1 cellular context compared by ENCODE assay signal in the genomic region with DNA sequence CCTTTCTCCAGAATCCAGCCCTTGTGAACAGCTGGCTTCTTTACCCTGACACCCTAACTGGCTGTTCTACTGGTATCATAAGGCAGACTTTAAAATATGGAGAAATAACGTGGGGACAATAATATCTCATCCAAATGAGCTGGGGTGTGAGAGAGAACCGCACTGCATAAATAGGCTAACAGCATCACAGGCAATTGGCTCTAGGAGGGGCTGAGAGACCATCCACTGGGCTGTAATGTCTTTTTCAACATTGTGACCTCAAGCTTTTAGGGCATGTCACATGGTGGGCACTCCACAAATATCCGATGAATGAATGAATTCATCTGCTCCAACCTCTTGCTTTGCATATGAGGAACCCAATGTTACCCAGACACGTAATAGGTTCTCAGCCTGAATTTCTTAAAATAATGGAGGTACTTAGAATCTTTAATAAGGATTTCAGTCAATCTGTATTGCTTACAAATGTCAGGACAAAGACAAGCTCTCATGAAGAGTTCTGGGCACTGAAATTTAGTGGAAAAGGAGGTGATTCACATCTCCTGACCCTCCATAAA.
A peak's percentile ranks its signal among the peaks of the same experiment; 100 is the strongest.
TF ChIP-seq lines count a peak whose summit lies in the region.

No MANE protein-coding gene starts in this region.

TF ChIP-seq in K562, 482 proteins besides CTCF, POLR2A, EP300 and RAD21 (continued from another document):
- TF ChIP-seq, protein P1, sequence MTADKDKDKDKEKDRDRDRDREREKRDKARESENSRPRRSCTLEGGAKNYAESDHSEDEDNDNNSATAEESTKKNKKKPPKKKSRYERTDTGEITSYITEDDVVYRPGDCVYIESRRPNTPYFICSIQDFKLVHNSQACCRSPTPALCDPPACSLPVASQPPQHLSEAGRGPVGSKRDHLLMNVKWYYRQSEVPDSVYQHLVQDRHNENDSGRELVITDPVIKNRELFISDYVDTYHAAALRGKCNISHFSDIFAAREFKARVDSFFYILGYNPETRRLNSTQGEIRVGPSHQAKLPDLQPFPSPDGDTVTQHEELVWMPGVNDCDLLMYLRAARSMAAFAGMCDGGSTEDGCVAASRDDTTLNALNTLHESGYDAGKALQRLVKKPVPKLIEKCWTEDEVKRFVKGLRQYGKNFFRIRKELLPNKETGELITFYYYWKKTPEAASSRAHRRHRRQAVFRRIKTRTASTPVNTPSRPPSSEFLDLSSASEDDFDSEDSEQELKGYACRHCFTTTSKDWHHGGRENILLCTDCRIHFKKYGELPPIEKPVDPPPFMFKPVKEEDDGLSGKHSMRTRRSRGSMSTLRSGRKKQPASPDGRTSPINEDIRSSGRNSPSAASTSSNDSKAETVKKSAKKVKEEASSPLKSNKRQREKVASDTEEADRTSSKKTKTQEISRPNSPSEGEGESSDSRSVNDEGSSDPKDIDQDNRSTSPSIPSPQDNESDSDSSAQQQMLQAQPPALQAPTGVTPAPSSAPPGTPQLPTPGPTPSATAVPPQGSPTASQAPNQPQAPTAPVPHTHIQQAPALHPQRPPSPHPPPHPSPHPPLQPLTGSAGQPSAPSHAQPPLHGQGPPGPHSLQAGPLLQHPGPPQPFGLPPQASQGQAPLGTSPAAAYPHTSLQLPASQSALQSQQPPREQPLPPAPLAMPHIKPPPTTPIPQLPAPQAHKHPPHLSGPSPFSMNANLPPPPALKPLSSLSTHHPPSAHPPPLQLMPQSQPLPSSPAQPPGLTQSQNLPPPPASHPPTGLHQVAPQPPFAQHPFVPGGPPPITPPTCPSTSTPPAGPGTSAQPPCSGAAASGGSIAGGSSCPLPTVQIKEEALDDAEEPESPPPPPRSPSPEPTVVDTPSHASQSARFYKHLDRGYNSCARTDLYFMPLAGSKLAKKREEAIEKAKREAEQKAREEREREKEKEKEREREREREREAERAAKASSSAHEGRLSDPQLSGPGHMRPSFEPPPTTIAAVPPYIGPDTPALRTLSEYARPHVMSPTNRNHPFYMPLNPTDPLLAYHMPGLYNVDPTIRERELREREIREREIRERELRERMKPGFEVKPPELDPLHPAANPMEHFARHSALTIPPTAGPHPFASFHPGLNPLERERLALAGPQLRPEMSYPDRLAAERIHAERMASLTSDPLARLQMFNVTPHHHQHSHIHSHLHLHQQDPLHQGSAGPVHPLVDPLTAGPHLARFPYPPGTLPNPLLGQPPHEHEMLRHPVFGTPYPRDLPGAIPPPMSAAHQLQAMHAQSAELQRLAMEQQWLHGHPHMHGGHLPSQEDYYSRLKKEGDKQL (CRISPR knock-in tag; IDR thresholded peaks at IDR 0.05; ENCODE audit: borderline replicate concordance) = no peak
- TF ChIP-seq TOE1 (IDR thresholded peaks at IDR 0.05; ENCODE audit: borderline replicate concordance) = no peak
- no peak for TF ChIP-seq TOE1 (CRISPR knock-in tag; IDR thresholded peaks at IDR 0.05; ENCODE audit: borderline replicate concordance, low read depth)
- TF ChIP-seq RBFOX2 (IDR thresholded peaks at IDR 0.05; ENCODE audit: low read depth, low read length) = no peak
- TF ChIP-seq ZNF764 (CRISPR knock-in tag; IDR thresholded peaks at IDR 0.05; ENCODE audit: low read depth) = no peak
- no peak for TF ChIP-seq RBM25 (IDR thresholded peaks at IDR 0.05; ENCODE audit: low read depth, low read length, severe bottlenecking)
- TF ChIP-seq JUND (IDR thresholded peaks at IDR 0.05; ENCODE audit: borderline replicate concordance, low read depth, low read length) = no peak
- TF ChIP-seq JUND (tag; IDR thresholded peaks at IDR 0.05; ENCODE audit: borderline replicate concordance, low read depth, low read length) = no peak
- TF ChIP-seq NUFIP1 (IDR thresholded peaks at IDR 0.05; ENCODE audit: partially characterized antibody) = no peak
- no peak for TF ChIP-seq NELFE (IDR thresholded peaks at IDR 0.05; ENCODE audit: insufficient read depth, insufficient read length)
- no peak for TF ChIP-seq COPS2 (conservative IDR thresholded peaks at IDR 0.05)
- TF ChIP-seq TEAD4 (IDR thresholded peaks at IDR 0.05; ENCODE audit: low read length) = no peak
- no peak for TF ChIP-seq TEAD4 (CRISPR knock-in tag; IDR thresholded peaks at IDR 0.05; ENCODE audit: borderline replicate concordance)
- no peak for TF ChIP-seq KLF16 (IDR thresholded peaks at IDR 0.05)
- TF ChIP-seq, protein P2, sequence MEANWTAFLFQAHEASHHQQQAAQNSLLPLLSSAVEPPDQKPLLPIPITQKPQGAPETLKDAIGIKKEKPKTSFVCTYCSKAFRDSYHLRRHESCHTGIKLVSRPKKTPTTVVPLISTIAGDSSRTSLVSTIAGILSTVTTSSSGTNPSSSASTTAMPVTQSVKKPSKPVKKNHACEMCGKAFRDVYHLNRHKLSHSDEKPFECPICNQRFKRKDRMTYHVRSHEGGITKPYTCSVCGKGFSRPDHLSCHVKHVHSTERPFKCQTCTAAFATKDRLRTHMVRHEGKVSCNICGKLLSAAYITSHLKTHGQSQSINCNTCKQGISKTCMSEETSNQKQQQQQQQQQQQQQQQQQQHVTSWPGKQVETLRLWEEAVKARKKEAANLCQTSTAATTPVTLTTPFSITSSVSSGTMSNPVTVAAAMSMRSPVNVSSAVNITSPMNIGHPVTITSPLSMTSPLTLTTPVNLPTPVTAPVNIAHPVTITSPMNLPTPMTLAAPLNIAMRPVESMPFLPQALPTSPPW (CRISPR knock-in tag; IDR thresholded peaks at IDR 0.05) = no peak
- no peak for TF ChIP-seq RAD51 (IDR thresholded peaks at IDR 0.05; ENCODE audit: borderline replicate concordance, low read depth)
- TF ChIP-seq JUN (IDR thresholded peaks at IDR 0.05; ENCODE audit: borderline replicate concordance, low read depth, low read length) = no peak
- TF ChIP-seq JUN (CRISPR knock-in tag; IDR thresholded peaks at IDR 0.05; ENCODE audit: borderline replicate concordance) = no peak
- TF ChIP-seq, protein P3, sequence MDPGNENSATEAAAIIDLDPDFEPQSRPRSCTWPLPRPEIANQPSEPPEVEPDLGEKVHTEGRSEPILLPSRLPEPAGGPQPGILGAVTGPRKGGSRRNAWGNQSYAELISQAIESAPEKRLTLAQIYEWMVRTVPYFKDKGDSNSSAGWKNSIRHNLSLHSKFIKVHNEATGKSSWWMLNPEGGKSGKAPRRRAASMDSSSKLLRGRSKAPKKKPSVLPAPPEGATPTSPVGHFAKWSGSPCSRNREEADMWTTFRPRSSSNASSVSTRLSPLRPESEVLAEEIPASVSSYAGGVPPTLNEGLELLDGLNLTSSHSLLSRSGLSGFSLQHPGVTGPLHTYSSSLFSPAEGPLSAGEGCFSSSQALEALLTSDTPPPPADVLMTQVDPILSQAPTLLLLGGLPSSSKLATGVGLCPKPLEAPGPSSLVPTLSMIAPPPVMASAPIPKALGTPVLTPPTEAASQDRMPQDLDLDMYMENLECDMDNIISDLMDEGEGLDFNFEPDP (CRISPR knock-in tag; IDR thresholded peaks at IDR 0.05) = no peak
- TF ChIP-seq, protein P4, sequence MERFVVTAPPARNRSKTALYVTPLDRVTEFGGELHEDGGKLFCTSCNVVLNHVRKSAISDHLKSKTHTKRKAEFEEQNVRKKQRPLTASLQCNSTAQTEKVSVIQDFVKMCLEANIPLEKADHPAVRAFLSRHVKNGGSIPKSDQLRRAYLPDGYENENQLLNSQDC (CRISPR knock-in tag; IDR thresholded peaks at IDR 0.05) = no peak
- TF ChIP-seq NEUROD1 (IDR thresholded peaks at IDR 0.05; ENCODE audit: borderline replicate concordance, low read depth, low read length, partially characterized antibody) = peak; percentile 19
- TF ChIP-seq, protein P5, sequence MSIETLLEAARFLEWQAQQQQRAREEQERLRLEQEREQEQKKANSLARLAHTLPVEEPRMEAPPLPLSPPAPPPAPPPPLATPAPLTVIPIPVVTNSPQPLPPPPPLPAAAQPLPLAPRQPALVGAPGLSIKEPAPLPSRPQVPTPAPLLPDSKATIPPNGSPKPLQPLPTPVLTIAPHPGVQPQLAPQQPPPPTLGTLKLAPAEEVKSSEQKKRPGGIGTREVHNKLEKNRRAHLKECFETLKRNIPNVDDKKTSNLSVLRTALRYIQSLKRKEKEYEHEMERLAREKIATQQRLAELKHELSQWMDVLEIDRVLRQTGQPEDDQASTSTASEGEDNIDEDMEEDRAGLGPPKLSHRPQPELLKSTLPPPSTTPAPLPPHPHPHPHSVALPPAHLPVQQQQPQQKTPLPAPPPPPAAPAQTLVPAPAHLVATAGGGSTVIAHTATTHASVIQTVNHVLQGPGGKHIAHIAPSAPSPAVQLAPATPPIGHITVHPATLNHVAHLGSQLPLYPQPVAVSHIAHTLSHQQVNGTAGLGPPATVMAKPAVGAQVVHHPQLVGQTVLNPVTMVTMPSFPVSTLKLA (conservative IDR thresholded peaks at IDR 0.05) = peak in 1 of 2 experiments; percentile 15; a peak in 1 of 4 replicates
- TF ChIP-seq ELF2 (CRISPR knock-in tag; IDR thresholded peaks at IDR 0.05) = no peak
- 0 out of 2 replicates have a peak, but pooled peaks have one; percentile 6 for TF ChIP-seq SMC3 (conservative IDR thresholded peaks at IDR 0.05; ENCODE audit: insufficient read depth, low read depth, low read length)
- TF ChIP-seq, protein P6, sequence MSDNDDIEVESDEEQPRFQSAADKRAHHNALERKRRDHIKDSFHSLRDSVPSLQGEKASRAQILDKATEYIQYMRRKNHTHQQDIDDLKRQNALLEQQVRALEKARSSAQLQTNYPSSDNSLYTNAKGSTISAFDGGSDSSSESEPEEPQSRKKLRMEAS (CRISPR knock-in tag; IDR thresholded peaks at IDR 0.05) = no peak
- no peak for TF ChIP-seq ASH1L (IDR thresholded peaks at IDR 0.05; ENCODE audit: borderline replicate concordance, low read depth, partially characterized antibody)
- TF ChIP-seq ATF1 (CRISPR knock-in tag; IDR thresholded peaks at IDR 0.05) = no peak
- no peak for TF ChIP-seq ATF1 (tag; IDR thresholded peaks at IDR 0.05)
- TF ChIP-seq, protein P7, sequence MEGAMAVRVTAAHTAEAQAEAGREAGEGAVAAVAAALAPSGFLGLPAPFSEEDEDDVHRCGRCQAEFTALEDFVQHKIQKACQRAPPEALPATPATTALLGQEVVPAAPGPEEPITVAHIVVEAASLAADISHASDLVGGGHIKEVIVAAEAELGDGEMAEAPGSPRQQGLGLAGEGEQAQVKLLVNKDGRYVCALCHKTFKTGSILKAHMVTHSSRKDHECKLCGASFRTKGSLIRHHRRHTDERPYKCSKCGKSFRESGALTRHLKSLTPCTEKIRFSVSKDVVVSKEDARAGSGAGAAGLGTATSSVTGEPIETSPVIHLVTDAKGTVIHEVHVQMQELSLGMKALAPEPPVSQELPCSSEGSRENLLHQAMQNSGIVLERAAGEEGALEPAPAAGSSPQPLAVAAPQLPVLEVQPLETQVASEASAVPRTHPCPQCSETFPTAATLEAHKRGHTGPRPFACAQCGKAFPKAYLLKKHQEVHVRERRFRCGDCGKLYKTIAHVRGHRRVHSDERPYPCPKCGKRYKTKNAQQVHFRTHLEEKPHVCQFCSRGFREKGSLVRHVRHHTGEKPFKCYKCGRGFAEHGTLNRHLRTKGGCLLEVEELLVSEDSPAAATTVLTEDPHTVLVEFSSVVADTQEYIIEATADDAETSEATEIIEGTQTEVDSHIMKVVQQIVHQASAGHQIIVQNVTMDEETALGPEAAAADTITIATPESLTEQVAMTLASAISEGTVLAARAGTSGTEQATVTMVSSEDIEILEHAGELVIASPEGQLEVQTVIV (CRISPR knock-in tag; IDR thresholded peaks at IDR 0.05; ENCODE audit: borderline replicate concordance) = no peak
- TF ChIP-seq, protein P8, sequence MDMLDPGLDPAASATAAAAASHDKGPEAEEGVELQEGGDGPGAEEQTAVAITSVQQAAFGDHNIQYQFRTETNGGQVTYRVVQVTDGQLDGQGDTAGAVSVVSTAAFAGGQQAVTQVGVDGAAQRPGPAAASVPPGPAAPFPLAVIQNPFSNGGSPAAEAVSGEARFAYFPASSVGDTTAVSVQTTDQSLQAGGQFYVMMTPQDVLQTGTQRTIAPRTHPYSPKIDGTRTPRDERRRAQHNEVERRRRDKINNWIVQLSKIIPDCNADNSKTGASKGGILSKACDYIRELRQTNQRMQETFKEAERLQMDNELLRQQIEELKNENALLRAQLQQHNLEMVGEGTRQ (CRISPR knock-in tag; IDR thresholded peaks at IDR 0.05) = no peak
- no peak for TF ChIP-seq CCNT2 (IDR thresholded peaks at IDR 0.05; ENCODE audit: borderline replicate concordance, extremely low read depth, insufficient read length, low read depth, low read length)
- TF ChIP-seq ZNF24 (IDR thresholded peaks at IDR 0.05) = peak; percentile 79; the same call in 1 of the 2 replicates
- TF ChIP-seq SNRNP70 (optimal IDR thresholded peaks at IDR 0.05; ENCODE audit: low read depth, low read length) = no peak
